ENCODE assay signal across 1 cellular context in genomic region chr2:28162538-28162937, GRCh38.
TF ChIP-seq lines count a peak whose summit lies in the region.

No MANE protein-coding gene starts in this region.

TF ChIP-seq in HepG2, 621 proteins besides CTCF, POLR2A, EP300 and RAD21 (continued from another document):
- TF ChIP-seq, protein P1, sequence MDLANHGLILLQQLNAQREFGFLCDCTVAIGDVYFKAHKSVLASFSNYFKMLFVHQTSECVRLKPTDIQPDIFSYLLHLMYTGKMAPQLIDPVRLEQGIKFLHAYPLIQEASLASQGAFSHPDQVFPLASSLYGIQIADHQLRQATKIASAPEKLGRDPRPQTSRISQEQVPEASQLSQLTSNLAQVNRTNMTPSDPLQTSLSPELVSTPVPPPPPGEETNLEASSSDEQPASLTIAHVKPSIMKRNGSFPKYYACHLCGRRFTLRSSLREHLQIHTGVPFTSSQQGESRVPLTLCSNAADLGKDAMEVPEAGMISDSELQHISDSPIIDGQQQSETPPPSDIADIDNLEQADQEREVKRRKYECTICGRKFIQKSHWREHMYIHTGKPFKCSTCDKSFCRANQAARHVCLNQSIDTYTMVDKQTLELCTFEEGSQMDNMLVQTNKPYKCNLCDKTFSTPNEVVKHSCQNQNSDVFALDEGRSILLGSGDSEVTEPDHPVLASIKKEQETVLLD (CRISPR knock-in tag; IDR thresholded peaks at IDR 0.05; ENCODE audit: low read depth) = no peak
TF ChIP-seq in HepG2: peak in this region for 1.
